ENCODE assay signal across 8 cellular contexts in genomic region chr1:23484253-23485001, GRCh38. TPM values are rescaled to one million over a fixed set of nuclear protein-coding genes. Genes with fewer than 3 reads are reported as not detected.
A peak's percentile ranks its signal among the peaks of the same experiment; 100 is the strongest.
DNase-seq lines count a peak whose midpoint lies in the region; ATAC-seq, FAIRE-seq and TF ChIP-seq lines count a peak whose summit lies in the region.

No MANE protein-coding gene starts in this region.

- peak overlapping the region; percentile 33; the same call in 1 of the 2 replicates for H3K9ac ChIP-seq in iPS-20b (ENCODE audit: low read depth, low read length)
- H3K9ac ChIP-seq in skeletal muscle tissue (ENCODE audit: low read depth in 1 of 3, low read length in 3 of 3) = peak overlapping the region in 2 of 3 donors; percentile 11 to 45

- H3K4me1 ChIP-seq in breast epithelium (no peaks in the 10 kb centered on the region), iPS-20b (ENCODE audit: insufficient read depth, low read length) (peaks cover 14% of the 10 kb centered on the region; the same call in 1 of the 2 replicates), skeletal muscle tissue (ENCODE audit: control insufficient read depth in 3 of 3, insufficient read depth in 3 of 3, low read length in 3 of 3) (peaks cover 43 to 49% (median 44%) of the 10 kb centered on the region in 3 donors)

- peak; percentile 61 for DNase-seq in COLO668 (lab: John Stamatoyannopoulos, UW; ENCODE audit: unreplicated experiment)
- peak; percentile 76 for DNase-seq in H54 (ENCODE audit: insufficient read length, low spot score)
- peak; percentile 39 for DNase-seq in NCI-H2029 treated with DMSO at 0.1 percent for 48 hours (lab: John Stamatoyannopoulos, UW)
- peak; percentile 83 to 87 for DNase-seq in breast epithelium (ENCODE audit: low spot score in 2 of 2)

- H3K4me3 ChIP-seq in WI38 (ENCODE audit: low read depth, low read length) = peak overlapping the region; percentile 81
- H3K4me3 ChIP-seq in breast epithelium = peak overlapping the region; percentile 83 to 99 (median 93)
- peak overlapping the region; percentile 79 for H3K4me3 ChIP-seq in iPS-20b (ENCODE audit: low read length)
- peak overlapping the region; percentile 76 to 81 (median 77) for H3K4me3 ChIP-seq in skeletal muscle tissue (ENCODE audit: low read length in 3 of 3)

- H3K9me3 ChIP-seq in breast epithelium (no peaks in the 10 kb centered on the region), iPS-20b (ENCODE audit: insufficient read depth, low read depth, low read length) (no peaks in the 10 kb centered on the region), skeletal muscle tissue (ENCODE audit: control insufficient read depth in 3 of 3, low read length in 3 of 3) (no peaks in the 10 kb centered on the region)

- intact Hi-C loops in breast epithelium (cut with DNase I; ENCODE audit: low total_unique reads) = no loop called here

- H3K27me3 ChIP-seq in breast epithelium = no peaks in the 10 kb centered on the region
- H3K27me3 ChIP-seq in iPS-20b (ENCODE audit: insufficient read depth, low read length) = peaks cover 29% of the 10 kb centered on the region
- H3K27me3 ChIP-seq in skeletal muscle tissue (ENCODE audit: control insufficient read depth in 3 of 3, insufficient read depth in 3 of 3, low read length in 3 of 3) = no peaks in the 10 kb centered on the region

- H3K27ac ChIP-seq in breast epithelium (peak overlapping the region; percentile 87 to 96), iPS-20b (ENCODE audit: low read length) (no peak overlapping the region), skeletal muscle tissue (ENCODE audit: low read depth, low read length) (peak overlapping the region; percentile 65)

- no peak for ATAC-seq in GM18861 (IDR thresholded peaks at IDR 0.05; ENCODE audit: unreplicated experiment)

- FAIRE-seq in H54 (lab: Jason Lieb, UNC) = peak; percentile 30

- no peak for TF ChIP-seq POLR2A in H54 (IDR thresholded peaks at IDR 0.05; ENCODE audit: low read depth, low read length)
- TF ChIP-seq POLR2A in breast epithelium (IDR thresholded peaks at IDR 0.05) = no peak

- TF ChIP-seq CTCF in WI38 (IDR thresholded peaks at IDR 0.05; ENCODE audit: low read depth, low read length) = no peak
- TF ChIP-seq CTCF in breast epithelium (IDR thresholded peaks at IDR 0.05) = no peak

- H3K36me3 ChIP-seq in breast epithelium (no peaks in the 10 kb centered on the region), iPS-20b (ENCODE audit: insufficient read depth, low read depth, low read length) (no peaks in the 10 kb centered on the region), skeletal muscle tissue (ENCODE audit: control insufficient read depth in 3 of 3, insufficient read depth in 3 of 3, low read length in 3 of 3) (no peaks in the 10 kb centered on the region)

RNA-seq across cellular contexts. Expression of gene ASAP3, which starts 0.4 kb away (rescaled TPM):
- total RNA-seq in breast epithelium (10 to 100 TPM; 47.7 to 61.6 (median 54.9) TPM), skeletal muscle tissue (45.9 TPM)

RNA-seq across cellular contexts. Expression of gene E2F2, which starts 46.6 kb away (rescaled TPM):
- total RNA-seq in breast epithelium (under 1 TPM; under 0.01 to 0.73 (median 0.33) TPM), skeletal muscle tissue (5.7 TPM)

RNA-seq across cellular contexts. Expression of gene TCEA3, which starts 59.9 kb away (rescaled TPM):
- 10 to 100 TPM in 2 of 3 donors, 1 to 10 TPM in 1; 8.5 to 38.0 (median 31.2) TPM for total RNA-seq in breast epithelium
- total RNA-seq in skeletal muscle tissue = 314 TPM
